In the genomic region with DNA sequence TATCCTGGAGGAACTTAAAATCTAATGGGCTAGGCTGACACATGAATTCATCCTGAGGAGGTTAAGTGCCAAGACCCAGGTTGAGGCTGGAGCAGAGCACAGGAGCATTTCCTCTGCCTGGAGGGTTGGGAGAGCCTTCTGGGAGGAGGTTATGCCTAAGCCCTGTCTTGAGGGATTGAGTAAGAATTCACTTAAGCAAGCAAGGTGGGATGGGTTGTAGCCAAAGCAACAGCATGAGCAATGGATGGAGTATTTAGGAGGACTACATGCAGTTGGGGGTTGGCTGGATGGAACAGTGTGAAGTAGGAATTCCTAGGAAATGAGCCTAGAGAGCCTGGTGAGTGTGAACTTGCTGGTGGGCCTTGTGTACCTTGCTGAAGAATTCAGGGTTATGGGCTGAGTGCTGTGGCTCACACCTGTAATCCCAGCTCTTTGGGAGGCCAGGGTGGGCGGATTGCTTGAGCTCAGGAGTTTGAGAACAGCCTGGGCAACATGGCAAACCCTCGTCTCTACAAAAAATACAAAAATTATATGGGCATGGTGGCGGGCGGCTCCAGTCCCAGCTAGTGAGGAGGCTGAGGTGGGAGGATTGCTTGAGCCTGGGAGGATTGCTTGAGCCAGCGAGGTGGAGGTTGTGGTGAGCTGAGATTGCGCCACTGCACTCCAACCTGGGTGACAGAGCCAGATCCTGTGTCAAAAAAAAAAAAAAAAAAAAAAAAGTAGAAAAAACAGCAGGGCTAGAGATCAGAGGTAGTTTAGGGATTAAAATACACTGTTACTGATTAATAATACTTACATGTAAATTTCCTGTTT, we compare ENCODE assay signal across 13 cellular contexts. TPM values are rescaled to one million over a fixed set of nuclear protein-coding genes. Genes with fewer than 3 reads are reported as not detected.
DNase-seq lines count a peak whose midpoint lies in the region; ATAC-seq and TF ChIP-seq lines count a peak whose summit lies in the region.
"Had no signal": no experiment of that assay in that cellular context is flagged by ENCODE, and none has a peak within 500 bp of the region (broad histone marks: within the 10 kb centered on the region; RNA-seq: fewer than 3 reads in every experiment).

No MANE protein-coding gene starts in this region.

- H3K4me3 ChIP-seq in breast epithelium (no peak overlapping the region), fibroblast of the aortic adventitia (ENCODE audit: low read depth, low read length) (no peak overlapping the region), upper lobe of right lung (no peak overlapping the region)
- H3K4me3 ChIP-seq: SJSA1 had no signal

- POLR2A ChIA-PET in MCF 10A (lab: Yijun Ruan, JAX) = interaction anchor here (0.8 to 3.5 kb wide), 14 partner anchors 9 to 172 kb away, joined by 3 to 23 read pairs (median 4); a partner anchor contains a TSS

- H3K27me3 ChIP-seq in breast epithelium = no peaks in the 10 kb centered on the region
- no peaks in the 10 kb centered on the region for H3K27me3 ChIP-seq in upper lobe of right lung
- H3K27me3 ChIP-seq: SJSA1 had no signal

- no peak for TF ChIP-seq POLR2A in breast epithelium (IDR thresholded peaks at IDR 0.05)

- ATAC-seq in upper lobe of right lung = peak; percentile 49
- ATAC-seq in HG03175 (IDR thresholded peaks at IDR 0.05; ENCODE audit: unreplicated experiment) = no peak
- ATAC-seq: naive thymus-derived CD8-positive, alpha-beta T cell had no signal

- intact Hi-C loops in MCF 10A (cut with micrococcal nuclease) (loop anchor here (1.0 kb wide), 2 partner anchors 17 to 89 kb away; no protein-coding TSS in a partner anchor), breast epithelium (cut with DNase I; ENCODE audit: low total_unique reads) (no loop called here), upper lobe of right lung (cut with DNase I) (no loop called here)
- intact Hi-C loops in activated CD4-positive, alpha-beta T cell treated with anti-CD3 and anti-CD28 coated beads, Interleukin-2, amount 10 ng/mL, durations not matched to agents 24 days and 14 days (cut with micrococcal nuclease) = no loop called here

- TF ChIP-seq CTCF in MCF 10A (IDR thresholded peaks at IDR 0.05; ENCODE audit: unreplicated experiment) = no peak
- TF ChIP-seq CTCF in breast epithelium (IDR thresholded peaks at IDR 0.05) = no peak
- TF ChIP-seq CTCF in fibroblast of the aortic adventitia (IDR thresholded peaks at IDR 0.05; ENCODE audit: insufficient read depth, low read length) = no peak
- TF ChIP-seq CTCF in upper lobe of right lung (IDR thresholded peaks at IDR 0.05) = no peak

- H3K4me1 ChIP-seq in breast epithelium (no peaks in the 10 kb centered on the region), upper lobe of right lung (peaks cover 32% of the 10 kb centered on the region)

- H3K27me3 Mint-ChIP-seq in MCF 10A (ENCODE audit: insufficient read depth, unreplicated experiment) = no peaks in the 10 kb centered on the region
- H3K27me3 Mint-ChIP-seq in activated CD4-positive, alpha-beta T cell treated with anti-CD3 and anti-CD28 coated beads, Interleukin-2, amount 10 ng/mL, durations not matched to agents 24 days and 14 days = peaks cover 3% of the 10 kb centered on the region

- DNase-seq in MCF 10A (ENCODE audit: unreplicated experiment) (peak; percentile 98), breast epithelium (ENCODE audit: low spot score in 2 of 2) (no peak), T1000 (lab: John Stamatoyannopoulos, UW) (peak; percentile 52), fibroblast of the aortic adventitia (ENCODE audit: low read depth) (peak; percentile 95), upper lobe of right lung (no peak), germinal center (ENCODE audit: low spot score) (no peak)
- DNase-seq in activated CD4-positive, alpha-beta T cell treated with anti-CD3 and anti-CD28 coated beads, Interleukin-2, amount 10 ng/mL, durations not matched to agents 24 days and 14 days = no peak
- DNase-seq: activated CD4-positive, alpha-beta T cell treated with anti-CD3 and anti-CD28 coated beads, Interleukin-2, amount 10 ng/mL, durations not matched to agents 7 days and 5 days; activated gamma-delta T cell; naive thymus-derived CD8-positive, alpha-beta T cell had no signal

- H3K36me3 ChIP-seq in breast epithelium = no peaks in the 10 kb centered on the region
- H3K36me3 ChIP-seq in upper lobe of right lung = no peaks in the 10 kb centered on the region
- H3K36me3 ChIP-seq: SJSA1 had no signal

- no peaks in the 10 kb centered on the region for H3K9me3 Mint-ChIP-seq in MCF 10A (ENCODE audit: unreplicated experiment)
- no peaks in the 10 kb centered on the region for H3K9me3 Mint-ChIP-seq in activated CD4-positive, alpha-beta T cell treated with anti-CD3 and anti-CD28 coated beads, Interleukin-2, amount 10 ng/mL, durations not matched to agents 24 days and 14 days
- H3K9me3 Mint-ChIP-seq: activated CD4-positive, alpha-beta T cell treated with anti-CD3 and anti-CD28 coated beads, Interleukin-2, amount 10 ng/mL, durations not matched to agents 7 days and 5 days; naive thymus-derived CD8-positive, alpha-beta T cell had no signal

- no peaks in the 10 kb centered on the region for H3K9me3 ChIP-seq in breast epithelium
- no peaks in the 10 kb centered on the region for H3K9me3 ChIP-seq in upper lobe of right lung
- H3K9me3 ChIP-seq: SJSA1 had no signal

- TSS peak; percentile 12 for BruUV-seq in MCF 10A (replicated peaks; lab: Mats Ljungman, UMichigan)

- peak overlapping the region; percentile 52 for H3K4me3 Mint-ChIP-seq in MCF 10A (ENCODE audit: unreplicated experiment)
- H3K4me3 Mint-ChIP-seq in activated CD4-positive, alpha-beta T cell treated with anti-CD3 and anti-CD28 coated beads, Interleukin-2, amount 10 ng/mL, durations not matched to agents 24 days and 14 days = no peak overlapping the region
- H3K4me3 Mint-ChIP-seq: activated CD4-positive, alpha-beta T cell treated with anti-CD3 and anti-CD28 coated beads, Interleukin-2, amount 10 ng/mL, durations not matched to agents 7 days and 5 days; naive thymus-derived CD8-positive, alpha-beta T cell had no signal

- H3K27ac ChIP-seq in breast epithelium = no peak overlapping the region
- no peak overlapping the region for H3K27ac ChIP-seq in upper lobe of right lung
- H3K27ac ChIP-seq: 22Rv1, SJSA1 had no signal

- peaks cover 17% of the 10 kb centered on the region for H3K36me3 Mint-ChIP-seq in MCF 10A (ENCODE audit: insufficient read depth, unreplicated experiment)
- no peaks in the 10 kb centered on the region for H3K36me3 Mint-ChIP-seq in activated CD4-positive, alpha-beta T cell treated with anti-CD3 and anti-CD28 coated beads, Interleukin-2, amount 10 ng/mL, durations not matched to agents 24 days and 14 days (ENCODE audit: low read depth)
- H3K36me3 Mint-ChIP-seq: naive thymus-derived CD8-positive, alpha-beta T cell had no signal

- peaks cover 48% of the 10 kb centered on the region for H3K4me1 Mint-ChIP-seq in MCF 10A (ENCODE audit: insufficient read depth, unreplicated experiment)
- H3K4me1 Mint-ChIP-seq in activated CD4-positive, alpha-beta T cell treated with anti-CD3 and anti-CD28 coated beads, Interleukin-2, amount 10 ng/mL, durations not matched to agents 24 days and 14 days = no peaks in the 10 kb centered on the region
- H3K4me1 Mint-ChIP-seq: activated CD4-positive, alpha-beta T cell treated with anti-CD3 and anti-CD28 coated beads, Interleukin-2, amount 10 ng/mL, durations not matched to agents 7 days and 5 days; naive thymus-derived CD8-positive, alpha-beta T cell had no signal

- CTCF ChIA-PET in MCF 10A (lab: Yijun Ruan, JAX) = interaction anchor here (0.7 to 1.1 kb wide), 3 partner anchors 8 to 146 kb away, joined by 3 read pairs; no protein-coding TSS in a partner anchor

- H3K27ac Mint-ChIP-seq in MCF 10A (ENCODE audit: low read depth, unreplicated experiment) = peak overlapping the region; percentile 73
- H3K27ac Mint-ChIP-seq in activated CD4-positive, alpha-beta T cell treated with anti-CD3 and anti-CD28 coated beads, Interleukin-2, amount 10 ng/mL, durations not matched to agents 24 days and 14 days = no peak overlapping the region
- H3K27ac Mint-ChIP-seq: activated CD4-positive, alpha-beta T cell treated with anti-CD3 and anti-CD28 coated beads, Interleukin-2, amount 10 ng/mL, durations not matched to agents 7 days and 5 days; naive thymus-derived CD8-positive, alpha-beta T cell had no signal

RNA-seq across cellular contexts. Expression of a gene that starts 22.2 kb away (rescaled TPM):
- 31.0 and 35.3 TPM in 2 replicates for total RNA-seq in MCF 10A (2022)
- 10 to 100 TPM; 18.9 to 62.3 (median 58.4) TPM for total RNA-seq in breast epithelium
- 11.9 and 22.7 TPM in 2 replicates for total RNA-seq in fibroblast of the aortic adventitia (ENCODE audit: low replicate concordance)
- 60.4 TPM for total RNA-seq in upper lobe of right lung
- 0.33 and 0.37 TPM in 2 replicates for total RNA-seq in activated CD4-positive, alpha-beta T cell treated with anti-CD3 and anti-CD28 coated beads, Interleukin-2, amount 10 ng/mL, durations not matched to agents 24 days and 14 days

Comparison
In these comparisons a context has a peak if more than half of its experiments do, and no peak if none do; other contexts are left out.
1. DNase-seq: peak in MCF 10A (single experiment), T1000 (single experiment) and fibroblast of the aortic adventitia (single experiment); none in breast epithelium (0 of 2), upper lobe of right lung (single experiment), germinal center (single experiment) and activated CD4-positive, alpha-beta T cell treated with anti-CD3 and anti-CD28 coated beads, Interleukin-2, amount 10 ng/mL, durations not matched to agents 24 days and 14 days (single experiment).